Comparison of ENCODE assay signal across 17 cellular contexts in the genomic region with DNA sequence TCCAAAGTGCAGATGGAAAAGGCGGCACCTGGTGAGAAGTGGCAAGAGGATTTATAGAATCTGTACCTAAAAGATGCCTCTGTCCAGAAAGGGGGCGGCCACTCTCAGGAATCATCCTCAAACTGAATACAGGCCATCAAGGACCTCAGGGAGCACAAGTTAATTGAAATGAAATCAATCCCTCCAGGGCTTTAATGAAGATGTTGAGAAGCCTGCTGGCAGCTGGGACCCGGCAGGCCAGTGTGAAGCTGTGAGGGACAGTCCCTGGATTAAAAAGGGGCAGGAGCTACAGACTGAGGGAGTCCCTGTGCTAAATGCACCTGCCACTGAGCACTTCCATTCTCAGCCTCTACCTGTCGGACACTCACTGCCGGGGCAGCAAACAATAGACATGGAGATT.
"Had no signal": no experiment of that assay in that cellular context is flagged by ENCODE, and none has a peak within 500 bp of the region (broad histone marks: within the 10 kb centered on the region; RNA-seq: fewer than 3 reads in every experiment).

No MANE protein-coding gene starts in this region.

- H3K4me3 Mint-ChIP-seq: activated CD4-positive, alpha-beta T cell treated with anti-CD3 and anti-CD28 coated beads for 36 hours; activated naive CD8-positive, alpha-beta T cell treated with anti-CD3 and anti-CD28 coated beads for 36 hours; stimulated activated memory B cell treated with anti-CD40 and anti-IgM and Interleukin-4, amounts not matched to agents 10 μg/mL and 1 μg/mL and 100 μg/mL, for 72 hours; T-helper 17 cell had no signal

- H3K4me1 Mint-ChIP-seq: stimulated activated memory B cell treated with anti-CD40 and anti-IgM and Interleukin-4, amounts not matched to agents 10 μg/mL and 1 μg/mL and 100 μg/mL, for 72 hours had no signal

- DNase-seq: activated CD4-positive, alpha-beta T cell treated with anti-CD3 and anti-CD28 coated beads for 36 hours; activated CD4-positive, alpha-beta T cell treated with anti-CD3 and anti-CD28 coated beads, Interleukin-2, amount 50 U/mL, for 48 hours; activated naive CD8-positive, alpha-beta T cell treated with anti-CD3 and anti-CD28 coated beads for 36 hours; activated T-cell treated with anti-CD3 and anti-CD28 coated beads for 4 hours; amniotic stem cell; dermis blood vessel endothelial cell; effector memory CD4-positive, alpha-beta T cell; hippocampal formation; left lung; midbrain; stimulated activated CD4-positive, alpha-beta T cell treated with anti-CD3 and anti-CD28 coated beads, Interleukin-4, amount 100 ng/mL, for 4 hours; T-helper 17 cell; testis; upper lobe of right lung had no signal

- H3K27me3 Mint-ChIP-seq: activated CD4-positive, alpha-beta T cell treated with anti-CD3 and anti-CD28 coated beads for 36 hours had no signal

- H3K9me3 ChIP-seq: left lung, testis, upper lobe of right lung had no signal

- H3K27ac ChIP-seq: left lung, testis, upper lobe of right lung had no signal

- H3K4me3 ChIP-seq: left lung, testis, upper lobe of right lung had no signal

- H3K9me3 Mint-ChIP-seq: activated naive CD8-positive, alpha-beta T cell treated with anti-CD3 and anti-CD28 coated beads for 36 hours; stimulated activated memory B cell treated with anti-CD40 and anti-IgM and Interleukin-4, amounts not matched to agents 10 μg/mL and 1 μg/mL and 100 μg/mL, for 72 hours had no signal

- ATAC-seq: activated CD4-positive, alpha-beta T cell treated with anti-CD3 and anti-CD28 coated beads for 36 hours; left lung; sciatic nerve; stimulated activated memory B cell treated with anti-CD40 and anti-IgM and Interleukin-4, amounts not matched to agents 10 μg/mL and 1 μg/mL and 100 μg/mL, for 72 hours; T-helper 17 cell had no signal

- FAIRE-seq: islet of Langerhans had no signal

- H3K36me3 Mint-ChIP-seq: activated naive CD8-positive, alpha-beta T cell treated with anti-CD3 and anti-CD28 coated beads for 36 hours; stimulated activated memory B cell treated with anti-CD40 and anti-IgM and Interleukin-4, amounts not matched to agents 10 μg/mL and 1 μg/mL and 100 μg/mL, for 72 hours had no signal

- H3K4me1 ChIP-seq: left lung, testis, upper lobe of right lung had no signal

- H3K36me3 ChIP-seq: left lung, upper lobe of right lung had no signal

- H3K27ac Mint-ChIP-seq: activated CD4-positive, alpha-beta T cell treated with anti-CD3 and anti-CD28 coated beads for 36 hours; activated naive CD8-positive, alpha-beta T cell treated with anti-CD3 and anti-CD28 coated beads for 36 hours; stimulated activated memory B cell treated with anti-CD40 and anti-IgM and Interleukin-4, amounts not matched to agents 10 μg/mL and 1 μg/mL and 100 μg/mL, for 72 hours; T-helper 17 cell had no signal

- H3K27me3 ChIP-seq: testis, upper lobe of right lung had no signal
